8 cellular contexts compared by ENCODE assay signal in genomic region chr19:47094557-47095517, GRCh38. TPM values are rescaled to one million over a fixed set of nuclear protein-coding genes. Genes with fewer than 3 reads are reported as not detected.
A peak's percentile ranks its signal among the peaks of the same experiment; 100 is the strongest.
DNase-seq lines count a peak whose midpoint lies in the region; ATAC-seq, FAIRE-seq and TF ChIP-seq lines count a peak whose summit lies in the region.

No MANE protein-coding gene starts in this region.

- TF ChIP-seq POLR2A in Peyer's patch (IDR thresholded peaks at IDR 0.05): peak in 1 of 2 donors; percentile 9

- intact Hi-C loops in CD4-positive, alpha-beta T cell (cut with DNase I, micrococcal nuclease): loop anchor here in 1 of 2 experiments (2.0 kb wide), 1 partner anchor 16 kb away; no protein-coding TSS in a partner anchor
- intact Hi-C loops in pancreas (cut with DNase I): no loop called here

- H3K27me3 ChIP-seq in CD4-positive, alpha-beta T cell (ENCODE audit: control insufficient read depth, insufficient read depth, low read length): no peaks in the 10 kb centered on the region
- H3K27me3 ChIP-seq in Peyer's patch: no peaks in the 10 kb centered on the region
- no peaks in the 10 kb centered on the region for H3K27me3 ChIP-seq in pancreas

- H3K27ac Mint-ChIP-seq in CD4-positive, alpha-beta T cell: peak overlapping the region; percentile 83

- peak in 6 of 10 experiments; percentile 7 to 39 (median 14) for DNase-seq in CD4-positive, alpha-beta T cell
- DNase-seq in Peyer's patch: peak in 2 of 3 donors; percentile 65 to 77
- peak; percentile 47 for DNase-seq in choroid plexus epithelial cell (ENCODE audit: low read depth)
- peak in 5 of 6 donors; percentile 48 to 59 (median 57) for DNase-seq in pancreas
- DNase-seq in H4 (ENCODE audit: low spot score): no peak

- H3K36me3 ChIP-seq in Peyer's patch: peaks cover 0 to 35% (median 0%) of the 10 kb centered on the region in 3 donors
- peaks cover 0 to 22% (median 0%) of the 10 kb centered on the region in 3 donors for H3K36me3 ChIP-seq in pancreas

- H3K4me3 Mint-ChIP-seq in CD4-positive, alpha-beta T cell: peak overlapping the region; percentile 42

- no peak for FAIRE-seq in pancreas (lab: Jason Lieb, UNC)

- peaks cover 62% of the 10 kb centered on the region for H3K36me3 Mint-ChIP-seq in CD4-positive, alpha-beta T cell (ENCODE audit: low read depth)

- peak overlapping the region; percentile 70 for H3K27ac ChIP-seq in CD4-positive, alpha-beta T cell (ENCODE audit: low read depth, low read length)
- H3K27ac ChIP-seq in Peyer's patch (peak overlapping the region; percentile 75 to 98 (median 90)), pancreas (peak overlapping the region; percentile 75 to 95 (median 87))

- H3K4me1 ChIP-seq in Peyer's patch (peaks cover 11 to 53% (median 17%) of the 10 kb centered on the region in 4 donors), pancreas (peaks cover 31 to 48% (median 33%) of the 10 kb centered on the region in 3 donors)

- 50 to 55% methylated on average over 15 of the region's 15 CpGs for WGBS in pancreas, 2 donors

- CTCF ChIA-PET in CD4-positive, alpha-beta T cell (lab: Charles Lee): interaction anchor here (1.3 kb wide), 1 partner anchor 15 kb away, joined by 4 read pairs; no protein-coding TSS in a partner anchor

- TF ChIP-seq CTCF in CD4-positive, alpha-beta T cell (IDR thresholded peaks at IDR 0.05): no peak
- TF ChIP-seq CTCF in Peyer's patch (IDR thresholded peaks at IDR 0.05): no peak
- TF ChIP-seq CTCF in choroid plexus epithelial cell (conservative IDR thresholded peaks at IDR 0.05; ENCODE audit: low read depth, low read length): no peak
- no peak for TF ChIP-seq CTCF in pancreas (IDR thresholded peaks at IDR 0.05)

- POLR2A ChIA-PET in CD4-positive, alpha-beta T cell (lab: Charles Lee): interaction anchor here (1.0 to 7.6 kb wide), 2 partner anchors 15 to 16 kb away, joined by 5 to 124 read pairs; partner anchors contain the start of gene ZC3H4

- H3K4me1 Mint-ChIP-seq in CD4-positive, alpha-beta T cell (ENCODE audit: low read depth): peaks cover 41% of the 10 kb centered on the region

- peak; percentile 73 for ATAC-seq in CD4-positive, alpha-beta T cell (ENCODE audit: poor library complexity)
- ATAC-seq in pancreas (peak; percentile 43 to 63 (median 53)), GM18517 (IDR thresholded peaks at IDR 0.05; ENCODE audit: unreplicated experiment) (no peak), GM21529 (IDR thresholded peaks at IDR 0.05; ENCODE audit: unreplicated experiment) (no peak), HG02970 (IDR thresholded peaks at IDR 0.05; ENCODE audit: low FRiP score, unreplicated experiment) (no peak)

- H3K27me3 Mint-ChIP-seq in CD4-positive, alpha-beta T cell: no peaks in the 10 kb centered on the region

- peak overlapping the region in 2 of 4 donors; percentile 5 to 20 for H3K4me3 ChIP-seq in Peyer's patch
- no peak overlapping the region for H3K4me3 ChIP-seq in choroid plexus epithelial cell (ENCODE audit: low read depth, low read length)
- no peak overlapping the region for H3K4me3 ChIP-seq in pancreas

- H3K9me3 Mint-ChIP-seq in CD4-positive, alpha-beta T cell: no peaks in the 10 kb centered on the region

- H3K9me3 ChIP-seq in CD4-positive, alpha-beta T cell (ENCODE audit: control insufficient read depth, low read length): no peaks in the 10 kb centered on the region
- H3K9me3 ChIP-seq in Peyer's patch (no peaks in the 10 kb centered on the region), pancreas (no peaks in the 10 kb centered on the region)

RNA-seq across cellular contexts. Expression of gene ZC3H4, which starts 18.7 kb away (rescaled TPM):
- 10 to 100 TPM; 39.4 to 43.7 TPM for total RNA-seq in CD4-positive, alpha-beta T cell
- total RNA-seq in Peyer's patch (10 to 100 TPM; 24.7 to 61.9 (median 42.4) TPM), pancreas (10 to 100 TPM; 18.2 to 30.4 (median 20.5) TPM)
- 10 to 100 TPM in 1 of 2 donors, 1 to 10 TPM in 1; 8.1 to 14.3 TPM for polyA plus RNA-seq in pancreas
- 6.3 and 7.6 TPM in 2 replicates for total RNA-seq in H4 (2014; rRNA removed; shearing (Covaris generic))

RNA-seq across cellular contexts. Expression of gene SAE1, which starts 35.8 kb away (rescaled TPM):
- 10 to 100 TPM; 29.6 to 30.9 TPM for total RNA-seq in CD4-positive, alpha-beta T cell
- total RNA-seq in Peyer's patch (10 to 100 TPM; 35.9 to 73.4 (median 40.3) TPM), pancreas (10 to 100 TPM; 14.8 to 25.8 (median 20.1) TPM)
- polyA plus RNA-seq in pancreas: 10 to 100 TPM in 1 of 2 donors, 1 to 10 TPM in 1; 10.0 to 23.0 TPM
- 362 and 397 TPM in 2 replicates for total RNA-seq in H4 (2014; rRNA removed; shearing (Covaris generic))

RNA-seq across cellular contexts. Expression of gene TMEM160, which starts 46.4 kb away (rescaled TPM):
- 10 to 100 TPM; 18.0 to 18.1 TPM for total RNA-seq in CD4-positive, alpha-beta T cell
- 10 to 100 TPM; 17.7 to 52.7 (median 29.3) TPM for total RNA-seq in Peyer's patch
- total RNA-seq in pancreas: 10 to 100 TPM; 11.9 to 17.8 (median 13.6) TPM
- 1 to 10 TPM; 3.4 to 6.0 TPM for polyA plus RNA-seq in pancreas
- 33.7 and 35.8 TPM in 2 replicates for total RNA-seq in H4 (2014; rRNA removed; shearing (Covaris generic))

Comparison
In these comparisons a context has a peak if more than half of its experiments do, and no peak if none do; other contexts are left out.
1. ATAC-seq: peak in CD4-positive, alpha-beta T cell (single experiment) and pancreas (4 of 4); none in GM18517 (single experiment), GM21529 (single experiment) and HG02970 (single experiment).
2. Peak in every context shown above with its lines, with median percentiles within 50 percentile points of each other: H3K27ac ChIP-seq.